13 cellular contexts compared by ENCODE assay signal in the genomic region with DNA sequence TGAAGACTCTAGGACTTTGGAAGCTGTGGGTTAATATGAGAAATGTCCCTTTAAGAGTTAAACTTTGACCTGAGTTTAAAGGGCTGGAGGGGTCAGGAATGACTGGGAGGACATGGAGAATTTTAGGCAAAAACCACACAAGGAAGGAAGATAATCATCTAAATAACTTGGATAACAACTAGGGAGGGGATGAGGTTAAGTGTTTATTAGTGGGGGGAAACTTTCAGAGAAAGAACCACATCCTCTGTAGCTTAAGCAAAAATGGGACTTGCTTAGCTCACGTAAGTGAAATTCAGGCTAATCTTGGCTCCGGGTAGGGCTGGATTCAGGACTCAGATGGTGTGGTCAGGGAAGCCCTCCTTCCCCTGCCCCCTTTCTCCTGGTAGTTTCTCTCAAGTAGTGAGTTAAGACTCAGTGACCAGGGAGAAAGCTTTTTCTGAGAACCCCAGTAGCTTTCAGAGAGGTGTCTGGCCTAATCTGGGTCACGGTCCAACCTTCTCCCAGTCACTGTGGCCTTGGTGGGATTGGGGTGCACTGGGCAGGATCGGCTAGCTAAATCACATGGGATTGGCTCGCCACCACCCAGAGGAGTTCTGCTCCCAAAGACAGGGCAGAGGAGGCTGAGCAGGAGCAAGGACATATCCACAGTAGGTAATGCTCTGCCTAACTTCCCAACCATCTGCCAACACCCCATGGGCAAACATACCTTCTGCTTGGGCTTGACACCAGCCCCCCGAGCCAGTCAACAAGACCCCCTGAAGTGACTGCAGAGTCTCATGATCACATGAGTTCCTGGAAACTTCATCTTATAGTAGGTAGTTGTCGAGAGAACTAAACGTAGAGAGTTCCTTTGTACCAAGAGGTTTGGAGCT. TPM values are rescaled to one million over a fixed set of nuclear protein-coding genes. Genes with fewer than 3 reads are reported as not detected.
DNase-seq lines count a peak whose midpoint lies in the region; ATAC-seq and TF ChIP-seq lines count a peak whose summit lies in the region.
"Had no signal": no experiment of that assay in that cellular context is flagged by ENCODE, and none has a peak within 500 bp of the region (broad histone marks: within the 10 kb centered on the region; RNA-seq: fewer than 3 reads in every experiment).

No MANE protein-coding gene starts in this region.

- intact Hi-C loops in activated CD8-positive, alpha-beta T cell treated with anti-CD3 and anti-CD28 coated beads for 36 hours (cut with micrococcal nuclease) = no loop called here
- intact Hi-C loops in stomach (cut with DNase I; ENCODE audit: low total_unique reads) = no loop called here

- H2AFZ ChIP-seq in hepatocyte = peak overlapping the region; percentile 6

- peak overlapping the region; percentile 94 for H3K27ac Mint-ChIP-seq in activated CD8-positive, alpha-beta memory T cell treated with anti-CD3 and anti-CD28 coated beads, Interleukin-2, amount 10 ng/mL, durations not matched to agents 7 days and 5 days
- peak overlapping the region; percentile 87 for H3K27ac Mint-ChIP-seq in activated CD8-positive, alpha-beta T cell treated with anti-CD3 and anti-CD28 coated beads for 36 hours

- peak overlapping the region; percentile 30 for H3K4me3 Mint-ChIP-seq in activated CD8-positive, alpha-beta memory T cell treated with anti-CD3 and anti-CD28 coated beads, Interleukin-2, amount 10 ng/mL, durations not matched to agents 7 days and 5 days
- peak overlapping the region; percentile 43 for H3K4me3 Mint-ChIP-seq in activated CD8-positive, alpha-beta T cell treated with anti-CD3 and anti-CD28 coated beads for 36 hours
- H3K4me3 Mint-ChIP-seq: naive B cell had no signal

- peaks cover 7% of the 10 kb centered on the region for H3K9me3 Mint-ChIP-seq in activated CD8-positive, alpha-beta memory T cell treated with anti-CD3 and anti-CD28 coated beads, Interleukin-2, amount 10 ng/mL, durations not matched to agents 7 days and 5 days (ENCODE audit: low read depth)
- peaks cover 17% of the 10 kb centered on the region for H3K9me3 Mint-ChIP-seq in activated CD8-positive, alpha-beta T cell treated with anti-CD3 and anti-CD28 coated beads for 36 hours

- TF ChIP-seq POLR2A in stomach (IDR thresholded peaks at IDR 0.05) = no peak

- no peaks in the 10 kb centered on the region for H4K20me1 ChIP-seq in hepatocyte (ENCODE audit: insufficient read depth, poor library complexity, severe bottlenecking)

- H3K4me1 ChIP-seq in hepatocyte (ENCODE audit: insufficient read depth) = peaks cover 25% of the 10 kb centered on the region
- peaks cover 12 to 23% (median 15%) of the 10 kb centered on the region in 4 donors for H3K4me1 ChIP-seq in stomach
- H3K4me1 ChIP-seq: uterus had no signal

- H3K36me3 ChIP-seq in hepatocyte (replicated peaks; ENCODE audit: insufficient read depth, low read depth) = no peaks in the 10 kb centered on the region
- no peaks in the 10 kb centered on the region for H3K36me3 ChIP-seq in stomach
- H3K36me3 ChIP-seq: gastroesophageal sphincter, MG63, uterus had no signal

- H3K27ac ChIP-seq in hepatocyte (peak overlapping the region; percentile 50), stomach (peak overlapping the region; percentile 6 to 55 (median 44))
- H3K27ac ChIP-seq: uterus had no signal

- H3K79me2 ChIP-seq in hepatocyte = no peaks in the 10 kb centered on the region

- peak; percentile 54 for ATAC-seq in activated CD8-positive, alpha-beta memory T cell treated with anti-CD3 and anti-CD28 coated beads, Interleukin-2, amount 10 ng/mL, durations not matched to agents 7 days and 5 days
- ATAC-seq in activated CD8-positive, alpha-beta T cell treated with anti-CD3 and anti-CD28 coated beads for 36 hours = peak; percentile 25
- ATAC-seq in GM18870 (IDR thresholded peaks at IDR 0.05; ENCODE audit: unreplicated experiment) = no peak
- ATAC-seq in HG03045 (IDR thresholded peaks at IDR 0.05; ENCODE audit: unreplicated experiment) = no peak
- ATAC-seq: gastroesophageal sphincter had no signal

- POLR2A ChIA-PET in activated CD8-positive, alpha-beta T cell treated with anti-CD3 and anti-CD28 coated beads for 36 hours (lab: Charles Lee) = interaction anchor here (0.6 to 7.8 kb wide), 9 partner anchors 19 to 98 kb away, joined by 3 to 31 read pairs (median 4); no protein-coding TSS in a partner anchor

- CTCF ChIA-PET in activated CD8-positive, alpha-beta memory T cell treated with anti-CD3 and anti-CD28 coated beads, Interleukin-2, amount 10 ng/mL, durations not matched to agents 7 days and 5 days (lab: Charles Lee) = interaction anchor here (0.9 to 2.4 kb wide), 11 partner anchors 10 to 142 kb away, joined by 3 to 11 read pairs (median 4); no protein-coding TSS in a partner anchor
- CTCF ChIA-PET in activated CD8-positive, alpha-beta T cell treated with anti-CD3 and anti-CD28 coated beads for 36 hours (lab: Charles Lee) = interaction anchor here (1.0 to 2.5 kb wide), 5 partner anchors 10 to 46 kb away, joined by 3 to 18 read pairs (median 4); no protein-coding TSS in a partner anchor

- no peak for TF ChIP-seq EP300 in stomach (IDR thresholded peaks at IDR 0.05)

- H3K36me3 Mint-ChIP-seq in activated CD8-positive, alpha-beta memory T cell treated with anti-CD3 and anti-CD28 coated beads, Interleukin-2, amount 10 ng/mL, durations not matched to agents 7 days and 5 days = peaks cover 25% of the 10 kb centered on the region
- H3K36me3 Mint-ChIP-seq in activated CD8-positive, alpha-beta T cell treated with anti-CD3 and anti-CD28 coated beads for 36 hours (ENCODE audit: low read depth) = peaks cover 10% of the 10 kb centered on the region

- H3K4me1 Mint-ChIP-seq in activated CD8-positive, alpha-beta memory T cell treated with anti-CD3 and anti-CD28 coated beads, Interleukin-2, amount 10 ng/mL, durations not matched to agents 7 days and 5 days = peaks cover 68% of the 10 kb centered on the region
- H3K4me1 Mint-ChIP-seq in activated CD8-positive, alpha-beta T cell treated with anti-CD3 and anti-CD28 coated beads for 36 hours (ENCODE audit: low read depth) = peaks cover 73% of the 10 kb centered on the region

- WGBS in hepatocyte (ENCODE audit: low lambda C conversion rate, missing lambda C conversion rate) = 88% methylated on average over 8 of the region's 8 CpGs
- WGBS in stomach, 5 donors = 79 to 88% (median 85%) methylated on average over 6 to 8 of the region's 8 CpGs

- no peaks in the 10 kb centered on the region for H3K9me2 ChIP-seq in hepatocyte (replicated peaks; ENCODE audit: insufficient read depth)

- H3K27me3 ChIP-seq in hepatocyte (no peaks in the 10 kb centered on the region), stomach (no peaks in the 10 kb centered on the region)
- H3K27me3 ChIP-seq: gastroesophageal sphincter, MG63, uterus had no signal

- H3K9me3 ChIP-seq in hepatocyte (ENCODE audit: low read depth) = no peaks in the 10 kb centered on the region
- H3K9me3 ChIP-seq in stomach = no peaks in the 10 kb centered on the region
- H3K9me3 ChIP-seq: gastroesophageal sphincter, MG63, uterus had no signal

- no peak overlapping the region for H3K4me2 ChIP-seq in hepatocyte

- DNase-seq in activated CD8-positive, alpha-beta memory T cell treated with anti-CD3 and anti-CD28 coated beads, Interleukin-2, amount 10 ng/mL, durations not matched to agents 7 days and 5 days = peak; percentile 42
- no peak for DNase-seq in activated CD8-positive, alpha-beta memory T cell treated with anti-CD3 and anti-CD28 coated beads, Interleukin-2, amount 50 U/mL, for 4 hours
- no peak for DNase-seq in activated CD8-positive, alpha-beta T cell treated with anti-CD3 and anti-CD28 coated beads for 36 hours
- DNase-seq in hepatocyte (ENCODE audit: low spot score) = no peak
- DNase-seq in stomach = no peak
- DNase-seq in NCI-H524 treated with DMSO at 0.1 percent for 48 hours (lab: John Stamatoyannopoulos, UW) = no peak
- DNase-seq: MG63; naive B cell; stimulated activated CD4-positive, alpha-beta T cell treated with anti-CD3 and anti-CD28 coated beads, Interleukin-2, amount 100 ng/mL, for 48 hours; uterus had no signal

- no peak for TF ChIP-seq CTCF in activated CD8-positive, alpha-beta T cell treated with anti-CD3 and anti-CD28 coated beads for 36 hours (IDR thresholded peaks at IDR 0.05)
- TF ChIP-seq CTCF in hepatocyte (IDR thresholded peaks at IDR 0.05; ENCODE audit: poor library complexity) = no peak
- no peak for TF ChIP-seq CTCF in stomach (IDR thresholded peaks at IDR 0.05)

- H3K27me3 Mint-ChIP-seq in activated CD8-positive, alpha-beta memory T cell treated with anti-CD3 and anti-CD28 coated beads, Interleukin-2, amount 10 ng/mL, durations not matched to agents 7 days and 5 days = no peaks in the 10 kb centered on the region
- no peaks in the 10 kb centered on the region for H3K27me3 Mint-ChIP-seq in activated CD8-positive, alpha-beta T cell treated with anti-CD3 and anti-CD28 coated beads for 36 hours
- H3K27me3 Mint-ChIP-seq: naive B cell had no signal

- H3K4me3 ChIP-seq in hepatocyte = no peak overlapping the region
- no peak overlapping the region for H3K4me3 ChIP-seq in stomach
- H3K4me3 ChIP-seq: gastroesophageal sphincter, MG63, uterus had no signal

RNA-seq across cellular contexts. Expression of gene ARF6, which starts 52.8 kb away (rescaled TPM):
- 100 to 1,000 TPM; 171 to 190 TPM for total RNA-seq in activated CD8-positive, alpha-beta memory T cell treated with anti-CD3 and anti-CD28 coated beads, Interleukin-2, amount 10 ng/mL, durations not matched to agents 7 days and 5 days
- 100 to 1,000 TPM; 170 TPM for total RNA-seq in activated CD8-positive, alpha-beta T cell treated with anti-CD3 and anti-CD28 coated beads for 36 hours
- 64.8 and 67.6 TPM in 2 replicates for total RNA-seq in hepatocyte
- 52.1 and 53.9 TPM in 2 replicates for polyA plus RNA-seq in hepatocyte
- total RNA-seq in stomach = 100 to 1,000 TPM in 1 of 5 donors, 10 to 100 TPM in 4; 19.8 to 104 (median 54.9) TPM
- 10 to 100 TPM; 31.7 to 61.3 (median 35.0) TPM for polyA plus RNA-seq in stomach

Comparison
In these comparisons a context has a peak if more than half of its experiments do, and no peak if none do; other contexts are left out.
1. ATAC-seq: peak in activated CD8-positive, alpha-beta memory T cell treated with anti-CD3 and anti-CD28 coated beads, Interleukin-2, amount 10 ng/mL, durations not matched to agents 7 days and 5 days (single experiment) and activated CD8-positive, alpha-beta T cell treated with anti-CD3 and anti-CD28 coated beads for 36 hours (single experiment); none in GM18870 (single experiment) and HG03045 (single experiment).